19 cellular contexts compared by ENCODE assay signal in genomic region chr11:65880844-65881421, GRCh38. TPM values are rescaled to one million over a fixed set of nuclear protein-coding genes. Genes with fewer than 3 reads are reported as not detected.
DNase-seq lines count a peak whose midpoint lies in the region; ATAC-seq, FAIRE-seq and TF ChIP-seq lines count a peak whose summit lies in the region.
"Had no signal": no experiment of that assay in that cellular context is flagged by ENCODE, and none has a peak within 500 bp of the region (broad histone marks: within the 10 kb centered on the region; RNA-seq: fewer than 3 reads in every experiment).

No MANE protein-coding gene starts in this region.

- in situ Hi-C loops in Panc1 (cut with HindIII; ENCODE audit: low pct_unique_long_range_greater_than_20kb, low sequenced_read_pairs) = no loop called here

- H3K27me3 Mint-ChIP-seq in activated naive CD4-positive, alpha-beta T cell treated with anti-CD3 and anti-CD28 coated beads, Interleukin-2, amount 50 U/mL, for 24 hours = no peaks in the 10 kb centered on the region
- H3K27me3 Mint-ChIP-seq: type B pancreatic cell had no signal

- peaks cover 6% of the 10 kb centered on the region for H3K4me1 ChIP-seq in Panc1 (ENCODE audit: control insufficient read depth, insufficient read depth, low read length)
- peaks cover 0 to 4% of the 10 kb centered on the region in 2 donors for H3K4me1 ChIP-seq in kidney (ENCODE audit: control insufficient read depth in 1 of 2, insufficient read depth in 1 of 2, low read depth in 1 of 2, low read length in 2 of 2)

- H3K36me3 Mint-ChIP-seq in activated naive CD4-positive, alpha-beta T cell treated with anti-CD3 and anti-CD28 coated beads, Interleukin-2, amount 50 U/mL, for 24 hours = peaks cover 4% of the 10 kb centered on the region

- no TSS peak for BruUV-seq in Panc1 (replicated peaks; lab: Mats Ljungman, UMichigan)

- TF ChIP-seq CTCF in Panc1 (IDR thresholded peaks at IDR 0.05) = no peak
- TF ChIP-seq CTCF in kidney (IDR thresholded peaks at IDR 0.05; ENCODE audit: borderline replicate concordance, extremely low read depth, insufficient read depth) = no peak

- CTCF ChIA-PET in Panc1 (lab: Charles Lee) = no interaction called here

- H3K9me3 ChIP-seq in Panc1 (ENCODE audit: control insufficient read depth, insufficient read depth, low read depth, low read length) (no peaks in the 10 kb centered on the region), kidney (ENCODE audit: control insufficient read depth in 1 of 2, low read length in 2 of 2) (no peaks in the 10 kb centered on the region)
- H3K9me3 ChIP-seq: left ventricle myocardium inferior had no signal

- peak overlapping the region; percentile 82 for H3K27ac Mint-ChIP-seq in activated naive CD4-positive, alpha-beta T cell treated with anti-CD3 and anti-CD28 coated beads, Interleukin-2, amount 50 U/mL, for 24 hours
- H3K27ac Mint-ChIP-seq: type B pancreatic cell had no signal

- ATAC-seq in Panc1 = 0 out of 2 replicates have a peak, but pooled peaks have one; percentile 11
- peak; percentile 36 for ATAC-seq in stimulated activated naive CD8-positive, alpha-beta T cell treated with anti-CD3 and anti-CD28 coated beads, Interleukin-15, Interleukin-2, amounts not matched to agents 100 U/mL and 50 U/mL, for 24 hours
- no peak for ATAC-seq in GM21390 (IDR thresholded peaks at IDR 0.05; ENCODE audit: unreplicated experiment)

- H3K9ac ChIP-seq in kidney (ENCODE audit: low read length in 2 of 2) = no peak overlapping the region

- H3K27me3 ChIP-seq in Panc1 (ENCODE audit: control insufficient read depth, insufficient read depth, low read length) = no peaks in the 10 kb centered on the region
- H3K27me3 ChIP-seq: dorsolateral prefrontal cortex had no signal

- POLR2A ChIA-PET in Panc1 (lab: Charles Lee) = interaction anchor here (0.7 kb wide), 1 partner anchor 135 kb away, joined by 5 read pairs; no protein-coding TSS in a partner anchor

- H3K4me3 Mint-ChIP-seq in activated naive CD4-positive, alpha-beta T cell treated with anti-CD3 and anti-CD28 coated beads, Interleukin-2, amount 50 U/mL, for 24 hours = peak overlapping the region; percentile 53
- H3K4me3 Mint-ChIP-seq: type B pancreatic cell had no signal

- intact Hi-C loops in Panc1 (cut with micrococcal nuclease; ENCODE audit: unreplicated experiment) = no loop called here
- intact Hi-C loops in kidney (cut with DNase I) = loop anchor here (10.0 kb wide), 1 partner anchor 104 kb away; no protein-coding TSS in a partner anchor

- no peak for FAIRE-seq in kidney (lab: Jason Lieb, UNC)

- peaks cover 47% of the 10 kb centered on the region for H3K4me1 Mint-ChIP-seq in activated naive CD4-positive, alpha-beta T cell treated with anti-CD3 and anti-CD28 coated beads, Interleukin-2, amount 50 U/mL, for 24 hours

- H3K27ac ChIP-seq in Panc1 (ENCODE audit: low read length) (no peak overlapping the region), kidney (ENCODE audit: low read depth in 2 of 2, low read length in 2 of 2) (no peak overlapping the region)
- H3K27ac ChIP-seq: dorsolateral prefrontal cortex, left ventricle myocardium inferior, PC-9 had no signal

- DNase-seq in activated naive CD4-positive, alpha-beta T cell (lab: John Stamatoyannopoulos, UW) = no peak
- no peak for DNase-seq in Panc1 (ENCODE audit: low read depth, low spot score)
- DNase-seq in astrocyte of the hippocampus (ENCODE audit: low read depth, low spot score) = peak; percentile 18
- DNase-seq in stimulated activated naive CD8-positive, alpha-beta T cell treated with anti-CD3 and anti-CD28 coated beads, Interleukin-15, Interleukin-2, amounts not matched to agents 100 U/mL and 50 U/mL, for 24 hours = peak; percentile 50
- DNase-seq in kidney = no peak
- DNase-seq in NCI-H524 (lab: John Stamatoyannopoulos, UW) = no peak
- DNase-seq: anterior cingulate cortex, DMS79 treated with DMSO at 0.1 percent for 48 hours, dorsolateral prefrontal cortex, left ventricle myocardium inferior, NCI-H1048, PC-9, retina, T-helper 9 cell had no signal

- H3K4me3 ChIP-seq in Panc1 (ENCODE audit: low read depth in 2 of 2, low read length in 2 of 2) = no peak overlapping the region
- H3K4me3 ChIP-seq in kidney (ENCODE audit: low read length in 2 of 2) = no peak overlapping the region
- H3K4me3 ChIP-seq: dorsolateral prefrontal cortex, left ventricle myocardium inferior, PC-9 had no signal

- H3K9me3 Mint-ChIP-seq in activated naive CD4-positive, alpha-beta T cell treated with anti-CD3 and anti-CD28 coated beads, Interleukin-2, amount 50 U/mL, for 24 hours = no peaks in the 10 kb centered on the region
- H3K9me3 Mint-ChIP-seq: type B pancreatic cell had no signal

- H3K36me3 ChIP-seq in Panc1 (ENCODE audit: control insufficient read depth, insufficient read depth, low read length) = peaks cover 4% of the 10 kb centered on the region; the same call in 1 of the 2 replicates
- H3K36me3 ChIP-seq in kidney (ENCODE audit: control insufficient read depth in 1 of 2, insufficient read depth in 2 of 2, low read length in 2 of 2) = peaks cover 5 to 12% of the 10 kb centered on the region in 2 donors

RNA-seq across cellular contexts. Expression of gene CTSW, which starts 1.3 kb away (rescaled TPM):
- total RNA-seq in Panc1 (2021; ENCODE audit: unreplicated experiment) (not detected), kidney (3.9 TPM)
- not detected for polyA plus RNA-seq in Panc1 (2012; ENCODE audit: insufficient read length)
- polyA plus RNA-seq in kidney (ENCODE audit: insufficient read depth, low read depth, low replicate concordance) = 1.3 TPM
- total RNA-seq: fibroblast of lung, myocyte, PC-9 had no signal
- polyA plus RNA-seq: fibroblast of lung had no signal

RNA-seq across cellular contexts. Expression of gene FIBP, which starts 7.3 kb away (rescaled TPM):
- 105 TPM for total RNA-seq in Panc1 (2021; ENCODE audit: unreplicated experiment)
- 154 TPM for polyA plus RNA-seq in Panc1 (2012; ENCODE audit: insufficient read length)
- total RNA-seq in kidney = 58.0 TPM
- 105 TPM for polyA plus RNA-seq in kidney (ENCODE audit: insufficient read depth, low read depth, low replicate concordance)

RNA-seq across cellular contexts. Expression of gene EFEMP2, which starts 8.3 kb away (rescaled TPM):
- total RNA-seq in Panc1 (2021; ENCODE audit: unreplicated experiment) (23.7 TPM), kidney (64.2 TPM)
- polyA plus RNA-seq in Panc1 (2012; ENCODE audit: insufficient read length) = 44.8 TPM
- 60.0 TPM for polyA plus RNA-seq in kidney (ENCODE audit: insufficient read depth, low read depth, low replicate concordance)

RNA-seq across cellular contexts. Expression of gene CCDC85B, which starts 9.5 kb away (rescaled TPM):
- total RNA-seq in Panc1 (2021; ENCODE audit: unreplicated experiment) (85.4 TPM), kidney (26.1 TPM)
- polyA plus RNA-seq in Panc1 (2012; ENCODE audit: insufficient read length) = 188 TPM
- 31.8 TPM for polyA plus RNA-seq in kidney (ENCODE audit: insufficient read depth, low read depth, low replicate concordance)

RNA-seq across cellular contexts. Expression of gene FOSL1, which starts 19.3 kb away (rescaled TPM):
- 186 TPM for total RNA-seq in Panc1 (2021; ENCODE audit: unreplicated experiment)
- polyA plus RNA-seq in Panc1 (2012; ENCODE audit: insufficient read length) = 149 TPM
- 3.2 TPM for total RNA-seq in kidney
- polyA plus RNA-seq in kidney (ENCODE audit: insufficient read depth, low read depth, low replicate concordance) = 0.37 TPM

Comparison
In these comparisons a context has a peak if more than half of its experiments do, and no peak if none do; other contexts are left out.
1. DNase-seq: peak in astrocyte of the hippocampus (single experiment) and stimulated activated naive CD8-positive, alpha-beta T cell treated with anti-CD3 and anti-CD28 coated beads, Interleukin-15, Interleukin-2, amounts not matched to agents 100 U/mL and 50 U/mL, for 24 hours (single experiment); none in activated naive CD4-positive, alpha-beta T cell (0 of 4), Panc1 (single experiment), kidney (single experiment) and NCI-H524 (0 of 2).